9 cellular contexts compared by ENCODE assay signal in the genomic region with DNA sequence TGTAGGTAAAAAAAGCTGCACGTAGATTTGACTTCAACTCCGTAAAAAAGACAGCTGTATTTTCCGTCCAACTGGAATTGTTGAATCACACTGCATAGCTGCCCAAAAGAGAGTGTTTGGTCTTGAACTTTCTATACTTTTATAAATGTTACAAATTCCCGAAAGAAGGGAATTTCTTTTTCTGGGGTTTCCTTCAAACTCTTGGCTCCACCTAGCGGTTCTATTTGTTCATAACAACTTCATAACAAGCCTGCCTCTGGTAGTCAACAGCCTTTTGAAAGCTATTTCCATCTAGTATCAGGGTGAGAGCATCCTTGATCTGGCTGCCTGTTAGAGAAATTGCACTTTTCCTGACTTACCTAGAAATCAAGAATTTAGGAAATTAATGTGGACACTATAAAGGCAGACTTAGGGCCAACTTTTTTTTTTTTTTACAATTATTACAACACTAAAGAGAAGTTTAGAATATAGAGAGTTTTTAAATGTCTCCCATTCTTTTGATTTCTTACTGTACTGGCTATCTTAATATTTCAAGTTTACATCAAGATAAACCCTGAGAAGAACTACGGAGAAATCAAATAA. TPM values are rescaled to one million over a fixed set of nuclear protein-coding genes. Genes with fewer than 3 reads are reported as not detected.
A peak's percentile ranks its signal among the peaks of the same experiment; 100 is the strongest.
DNase-seq lines count a peak whose midpoint lies in the region; ATAC-seq, FAIRE-seq and TF ChIP-seq lines count a peak whose summit lies in the region.
"Had no signal": no experiment of that assay in that cellular context is flagged by ENCODE, and none has a peak within 500 bp of the region (broad histone marks: within the 10 kb centered on the region; RNA-seq: fewer than 3 reads in every experiment).

No MANE protein-coding gene starts in this region.

- TF ChIP-seq CTCF in C4-2B (conservative IDR thresholded peaks at IDR 0.05) = peak; percentile 79
- TF ChIP-seq CTCF in heart right ventricle (IDR thresholded peaks at IDR 0.05) = peak; percentile 51 to 87 (median 80)

- ATAC-seq in activated naive CD8-positive, alpha-beta T cell treated with anti-CD3 and anti-CD28 coated beads, Interleukin-2, amount 10 ng/mL, durations not matched to agents 7 days and 5 days (ENCODE audit: low read depth) = no peak
- ATAC-seq in heart right ventricle = peak in 1 of 8 donors; percentile 45
- no peak for ATAC-seq in stimulated activated naive B cell treated with anti-CD40 and anti-IgM and Interleukin-4, amounts not matched to agents 10 μg/mL and 1 μg/mL and 100 μg/mL, for 72 hours (replicated peaks)
- ATAC-seq in GM19328 (IDR thresholded peaks at IDR 0.05; ENCODE audit: unreplicated experiment) = no peak

- H3K36me3 ChIP-seq in heart right ventricle = peaks cover 0 to 22% (median 0%) of the 10 kb centered on the region in 9 donors

- peaks cover 40% of the 10 kb centered on the region for H3K4me1 Mint-ChIP-seq in activated naive CD8-positive, alpha-beta T cell treated with anti-CD3 and anti-CD28 coated beads, Interleukin-2, amount 10 ng/mL, durations not matched to agents 7 days and 5 days
- peaks cover 17 to 29% of the 10 kb centered on the region in 2 donors for H3K4me1 Mint-ChIP-seq in stimulated activated naive B cell treated with anti-CD40 and anti-IgM and Interleukin-4, amounts not matched to agents 10 μg/mL and 1 μg/mL and 100 μg/mL, for 72 hours

- peak; percentile 90 for FAIRE-seq in GM19239 (lab: Jason Lieb, UNC)

- intact Hi-C loops in heart right ventricle (cut with DNase I) = loop anchor here (2.0 to 10.0 kb wide), 13 partner anchors 63 to 533 kb away; partner anchors contain the start of genes PTPN4 (in 3 of the 10) and EPB41L5 (in 1 of the 10)

- peaks cover 0 to 24% (median 13%) of the 10 kb centered on the region in 9 donors for H3K4me1 ChIP-seq in heart right ventricle

- POLR2A ChIA-PET in activated naive CD8-positive, alpha-beta T cell treated with anti-CD3 and anti-CD28 coated beads, Interleukin-2, amount 10 ng/mL, durations not matched to agents 7 days and 5 days (lab: Charles Lee) = interaction anchor here (1.2 to 4.7 kb wide), 3 partner anchors 138 to 415 kb away, joined by 5 to 42 read pairs (median 9); partner anchors contain the start of genes EPB41L5 and PTPN4

- no peaks in the 10 kb centered on the region for H3K9me3 ChIP-seq in heart right ventricle

- peaks cover 22% of the 10 kb centered on the region for H3K36me3 Mint-ChIP-seq in activated naive CD8-positive, alpha-beta T cell treated with anti-CD3 and anti-CD28 coated beads, Interleukin-2, amount 10 ng/mL, durations not matched to agents 7 days and 5 days
- H3K36me3 Mint-ChIP-seq in stimulated activated naive B cell treated with anti-CD40 and anti-IgM and Interleukin-4, amounts not matched to agents 10 μg/mL and 1 μg/mL and 100 μg/mL, for 72 hours = peaks cover 3 to 4% of the 10 kb centered on the region in 2 donors

- no peaks in the 10 kb centered on the region for H3K9me3 Mint-ChIP-seq in activated naive CD8-positive, alpha-beta T cell treated with anti-CD3 and anti-CD28 coated beads, Interleukin-2, amount 10 ng/mL, durations not matched to agents 7 days and 5 days
- H3K9me3 Mint-ChIP-seq in stimulated activated naive B cell treated with anti-CD40 and anti-IgM and Interleukin-4, amounts not matched to agents 10 μg/mL and 1 μg/mL and 100 μg/mL, for 72 hours = no peaks in the 10 kb centered on the region

- 27 to 35% methylated on average over 6 of the region's 6 CpGs for WGBS in heart right ventricle, 2 donors

- H3K27ac ChIP-seq in C4-2B = no peak overlapping the region
- no peak overlapping the region for H3K27ac ChIP-seq in heart right ventricle
- H3K27ac ChIP-seq: skin epidermis had no signal

- H3K27me3 Mint-ChIP-seq in activated naive CD8-positive, alpha-beta T cell treated with anti-CD3 and anti-CD28 coated beads, Interleukin-2, amount 10 ng/mL, durations not matched to agents 7 days and 5 days = no peaks in the 10 kb centered on the region
- no peaks in the 10 kb centered on the region for H3K27me3 Mint-ChIP-seq in stimulated activated naive B cell treated with anti-CD40 and anti-IgM and Interleukin-4, amounts not matched to agents 10 μg/mL and 1 μg/mL and 100 μg/mL, for 72 hours

- DNase-seq in GM19239 (ENCODE audit: insufficient read length, low spot score) (no peak), NCI-H345 (lab: John Stamatoyannopoulos, UW) (peak; percentile 53), heart right ventricle (peak in 1 of 2 donors; percentile 35), putamen (ENCODE audit: low spot score) (peak; percentile 47)
- no peak for DNase-seq in activated naive CD8-positive, alpha-beta T cell treated with anti-CD3 and anti-CD28 coated beads, Interleukin-2, amount 10 ng/mL, durations not matched to agents 7 days and 5 days
- DNase-seq in stimulated activated naive B cell treated with anti-CD40 and anti-IgM and Interleukin-4, amounts not matched to agents 10 μg/mL and 1 μg/mL and 100 μg/mL, for 72 hours = no peak

- no peak overlapping the region for H3K4me3 Mint-ChIP-seq in activated naive CD8-positive, alpha-beta T cell treated with anti-CD3 and anti-CD28 coated beads, Interleukin-2, amount 10 ng/mL, durations not matched to agents 7 days and 5 days
- no peak overlapping the region for H3K4me3 Mint-ChIP-seq in stimulated activated naive B cell treated with anti-CD40 and anti-IgM and Interleukin-4, amounts not matched to agents 10 μg/mL and 1 μg/mL and 100 μg/mL, for 72 hours

- no peaks in the 10 kb centered on the region for H3K27me3 ChIP-seq in heart right ventricle

- H3K4me3 ChIP-seq in heart right ventricle = no peak overlapping the region
- H3K4me3 ChIP-seq: skin epidermis had no signal

- peak overlapping the region; percentile 46 for H3K27ac Mint-ChIP-seq in activated naive CD8-positive, alpha-beta T cell treated with anti-CD3 and anti-CD28 coated beads, Interleukin-2, amount 10 ng/mL, durations not matched to agents 7 days and 5 days
- no peak overlapping the region for H3K27ac Mint-ChIP-seq in stimulated activated naive B cell treated with anti-CD40 and anti-IgM and Interleukin-4, amounts not matched to agents 10 μg/mL and 1 μg/mL and 100 μg/mL, for 72 hours

RNA-seq across cellular contexts. Expression of gene TMEM185B, which starts 48.1 kb away (rescaled TPM):
- 10 to 100 TPM; 23.4 to 26.2 TPM for total RNA-seq in activated naive CD8-positive, alpha-beta T cell treated with anti-CD3 and anti-CD28 coated beads, Interleukin-2, amount 10 ng/mL, durations not matched to agents 7 days and 5 days
- 10 to 100 TPM; 17.9 to 27.7 (median 23.4) TPM for total RNA-seq in heart right ventricle
- polyA plus RNA-seq in heart right ventricle = 10 to 100 TPM in 1 of 2 donors, 1 to 10 TPM in 1; 5.8 to 10.8 TPM

Comparison
In these comparisons a context has a peak if more than half of its experiments do, and no peak if none do; other contexts are left out.
1. DNase-seq: peak in NCI-H345 (single experiment) and putamen (single experiment); none in GM19239 (single experiment), activated naive CD8-positive, alpha-beta T cell treated with anti-CD3 and anti-CD28 coated beads, Interleukin-2, amount 10 ng/mL, durations not matched to agents 7 days and 5 days (single experiment) and stimulated activated naive B cell treated with anti-CD40 and anti-IgM and Interleukin-4, amounts not matched to agents 10 μg/mL and 1 μg/mL and 100 μg/mL, for 72 hours (single experiment).